Comparison of ENCODE assay signal across 18 cellular contexts in the genomic region with DNA sequence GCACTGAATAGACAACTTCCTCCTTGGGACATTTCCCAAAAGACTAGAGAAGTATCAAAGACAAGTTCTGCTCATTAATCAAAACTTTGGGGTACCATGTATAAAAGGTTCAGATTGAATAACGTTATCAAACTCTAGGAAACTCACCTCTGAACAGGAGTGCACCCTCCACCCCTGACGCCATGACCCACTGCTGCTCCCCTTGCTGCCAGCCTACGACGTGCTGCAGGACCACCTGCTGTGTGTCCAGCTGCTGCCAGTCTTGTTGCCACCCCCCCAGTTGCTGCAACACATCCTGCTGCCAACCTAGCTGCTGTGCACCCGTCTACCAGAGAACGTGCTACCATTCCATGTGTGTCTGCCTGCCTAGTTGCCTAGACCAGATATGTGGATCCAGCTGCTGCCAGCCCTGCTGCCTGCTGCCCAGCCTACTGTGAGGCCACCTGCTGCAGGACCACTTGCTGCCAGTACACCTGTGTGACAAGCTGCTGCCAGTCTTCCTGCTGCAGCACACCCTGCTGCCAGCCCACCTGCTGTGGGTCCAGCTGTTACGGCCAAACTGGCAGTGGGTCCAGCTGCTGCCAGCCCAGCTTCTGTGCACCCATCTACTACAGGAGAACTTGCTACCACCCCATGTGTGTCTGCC. TPM values are rescaled to one million over a fixed set of nuclear protein-coding genes. Genes with fewer than 3 reads are reported as not detected.
DNase-seq lines count a peak whose midpoint lies in the region; ATAC-seq, FAIRE-seq and TF ChIP-seq lines count a peak whose summit lies in the region.
"Had no signal": no experiment of that assay in that cellular context is flagged by ENCODE, and none has a peak within 500 bp of the region (broad histone marks: within the 10 kb centered on the region; RNA-seq: fewer than 3 reads in every experiment).

No MANE protein-coding gene starts in this region.

- ATAC-seq in A549 (peak; percentile 82 to 84), HG03442 (IDR thresholded peaks at IDR 0.05; ENCODE audit: unreplicated experiment) (no peak), gastrocnemius medialis (no peak)

- TF ChIP-seq POLR2A in A549 (IDR thresholded peaks at IDR 0.05; ENCODE audit: low read length), result no peak
- no peak for TF ChIP-seq POLR2A in gastrocnemius medialis (IDR thresholded peaks at IDR 0.05)

- H3K4me1 Mint-ChIP-seq in activated CD4-positive, alpha-beta T cell treated with anti-CD3 and anti-CD28 coated beads, Interleukin-2, amount 10 ng/mL, durations not matched to agents 7 days and 5 days, result no peaks in the 10 kb centered on the region

- H3K9me3 ChIP-seq in A549, result 0 out of 3 replicates have a peak, but pooled peaks cover 6% of the 10 kb centered on the region
- no peaks in the 10 kb centered on the region for H3K9me3 ChIP-seq in gastrocnemius medialis

- WGBS in A549 (ENCODE audit: missing lambda C conversion rate), result 15% methylated on average over 7 of the region's 7 CpGs

- POLR2A ChIA-PET in A549 (lab: Yijun Ruan, JAX), result no interaction called here
- POLR2A ChIA-PET in activated CD4-positive, alpha-beta T cell treated with anti-CD3 and anti-CD28 coated beads, Interleukin-2, amount 10 ng/mL, durations not matched to agents 7 days and 5 days (lab: Charles Lee), result no interaction called here

- TF ChIP-seq EP300 in A549 (IDR thresholded peaks at IDR 0.05), result no peak

- no peak overlapping the region for H3K4me3 ChIP-seq in A549
- H3K4me3 ChIP-seq in gastrocnemius medialis, result no peak overlapping the region

- H3K4me3 Mint-ChIP-seq in activated CD4-positive, alpha-beta T cell treated with anti-CD3 and anti-CD28 coated beads, Interleukin-2, amount 10 ng/mL, durations not matched to agents 7 days and 5 days, result no peak overlapping the region
- H3K4me3 Mint-ChIP-seq: T-helper 1 cell treated with Interleukin-12 subunit alpha and Interleukin-12 subunit beta and Interleukin-4 antibody, amounts not matched to agents 30 μg/mL and 1 μg/mL, for 36 hours had no signal

- peaks cover 0 to 5% (median 4%) of the 10 kb centered on the region in 3 donors for H3K27me3 ChIP-seq in gastrocnemius medialis

- H3K27me3 Mint-ChIP-seq in activated CD4-positive, alpha-beta T cell treated with anti-CD3 and anti-CD28 coated beads, Interleukin-2, amount 10 ng/mL, durations not matched to agents 7 days and 5 days, result peaks cover 31% of the 10 kb centered on the region

- DNase-seq in A549 (ENCODE audit: low read depth in 1 of 2, low spot score in 1 of 2), result peak; percentile 18 to 57
- DNase-seq in DMS 273 treated with DMSO at 0.1 percent for 48 hours (lab: John Stamatoyannopoulos, UW), result peak; percentile 29
- peak; percentile 1 for DNase-seq in NCI-H1417 treated with DMSO at 0.1 percent for 48 hours (lab: John Stamatoyannopoulos, UW)
- DNase-seq in RPMI8226, result peak; percentile 75
- DNase-seq in gastrocnemius medialis, result no peak
- no peak for DNase-seq in activated CD4-positive, alpha-beta T cell treated with anti-CD3 and anti-CD28 coated beads, Interleukin-2, amount 10 ng/mL, durations not matched to agents 7 days and 5 days
- DNase-seq in activated naive CD4-positive, alpha-beta T cell (lab: John Stamatoyannopoulos, UW), result no peak
- DNase-seq: activated CD4-positive, CD25-positive, alpha-beta regulatory T cell; activated effector memory CD4-positive, alpha-beta T cell treated with Interleukin-2 at 50 U/mL for 16 hours; hypothalamus; KG1; NCI-H1694; SIG-M5; stimulated activated CD4-positive, alpha-beta T cell treated with anti-CD3 and anti-CD28 coated beads, Interleukin-2, amount 100 ng/mL, for 24 hours had no signal

- no peaks in the 10 kb centered on the region for H3K9me3 Mint-ChIP-seq in activated CD4-positive, alpha-beta T cell treated with anti-CD3 and anti-CD28 coated beads, Interleukin-2, amount 10 ng/mL, durations not matched to agents 7 days and 5 days
- H3K9me3 Mint-ChIP-seq: T-helper 1 cell treated with Interleukin-12 subunit alpha and Interleukin-12 subunit beta and Interleukin-4 antibody, amounts not matched to agents 30 μg/mL and 1 μg/mL, for 36 hours had no signal

- no peaks in the 10 kb centered on the region for H3K36me3 Mint-ChIP-seq in activated CD4-positive, alpha-beta T cell treated with anti-CD3 and anti-CD28 coated beads, Interleukin-2, amount 10 ng/mL, durations not matched to agents 7 days and 5 days (ENCODE audit: low read depth)

- intact Hi-C loops in gastrocnemius medialis (cut with DNase I; ENCODE audit: low total_unique reads), result no loop called here

- no peak for FAIRE-seq in A549 (lab: Jason Lieb, UNC)
- FAIRE-seq: endometrium had no signal

- TF ChIP-seq RAD21 in A549 (conservative IDR thresholded peaks at IDR 0.05 in 1 of 2, IDR thresholded peaks at IDR 0.05 in 1 of 2), result no peak

- H3K27ac Mint-ChIP-seq in activated CD4-positive, alpha-beta T cell treated with anti-CD3 and anti-CD28 coated beads, Interleukin-2, amount 10 ng/mL, durations not matched to agents 7 days and 5 days, result no peak overlapping the region
- H3K27ac Mint-ChIP-seq: T-helper 1 cell treated with Interleukin-12 subunit alpha and Interleukin-12 subunit beta and Interleukin-4 antibody, amounts not matched to agents 30 μg/mL and 1 μg/mL, for 36 hours had no signal

- TF ChIP-seq CTCF in A549 (IDR thresholded peaks at IDR 0.05) (no peak), gastrocnemius medialis (IDR thresholded peaks at IDR 0.05 in 4 of 5, conservative IDR thresholded peaks at IDR 0.05 in 1 of 5) (no peak)

- CTCF ChIA-PET in A549 (lab: Yijun Ruan, JAX), result interaction anchor here (0.9 to 2.0 kb wide), 5 partner anchors 13 to 450 kb away, joined by 3 to 7 read pairs (median 3); no protein-coding TSS in a partner anchor
- CTCF ChIA-PET in activated CD4-positive, alpha-beta T cell treated with anti-CD3 and anti-CD28 coated beads, Interleukin-2, amount 10 ng/mL, durations not matched to agents 7 days and 5 days (lab: Charles Lee), result no interaction called here

- in situ Hi-C loops in gastrocnemius medialis (cut with MboI; ENCODE audit: low sequenced_read_pairs in 4 of 4), result no loop called here

- peak overlapping the region; percentile 62 for H3K4me2 ChIP-seq in A549

- H3K4me1 ChIP-seq in A549 (peaks cover 24% of the 10 kb centered on the region), gastrocnemius medialis (no peaks in the 10 kb centered on the region)

- H3K27ac ChIP-seq in A549 (peak overlapping the region; percentile 62 to 78), gastrocnemius medialis (no peak overlapping the region)

- no peaks in the 10 kb centered on the region for H3K36me3 ChIP-seq in gastrocnemius medialis

TF ChIP-seq in A549, 52 proteins besides CTCF, POLR2A, EP300 and RAD21 (continues in another document):
- TF ChIP-seq FOSB (CRISPR knock-in tag; IDR thresholded peaks at IDR 0.05) (no peak), JUN (IDR thresholded peaks at IDR 0.05) (no peak), PHF8 (IDR thresholded peaks at IDR 0.05; ENCODE audit: borderline replicate concordance, low read depth) (no peak)
- TF ChIP-seq, protein P1, sequence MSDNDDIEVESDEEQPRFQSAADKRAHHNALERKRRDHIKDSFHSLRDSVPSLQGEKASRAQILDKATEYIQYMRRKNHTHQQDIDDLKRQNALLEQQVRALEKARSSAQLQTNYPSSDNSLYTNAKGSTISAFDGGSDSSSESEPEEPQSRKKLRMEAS (IDR thresholded peaks at IDR 0.05), result no peak

RNA-seq across cellular contexts. Expression of a gene that starts 13.8 kb away (rescaled TPM):
- polyA plus RNA-seq in A549 (2011; rRNA removed), result not detected in 2 replicates
- not detected in 2 replicates for polyA plus RNA-seq in A549 (2012; cell fraction: cytosol; rRNA removed)
- not detected in 2 replicates for polyA plus RNA-seq in A549 (2012; cell fraction: nucleus; rRNA removed)
- polyA plus RNA-seq in A549 (2017; fragmentation: RNase III; extraction: RNeasy Plus Mini Kit Qiagen cat#74134 plus additional on column Dnase treatment), result not detected in 3 replicates
- not detected in 2 replicates for polyA minus RNA-seq in A549 (2011; rRNA and poly(A)+ RNA removed)
- not detected for total RNA-seq in gastrocnemius medialis
- not detected for total RNA-seq in activated CD4-positive, alpha-beta T cell treated with anti-CD3 and anti-CD28 coated beads, Interleukin-2, amount 10 ng/mL, durations not matched to agents 7 days and 5 days
- total RNA-seq: temporal lobe had no signal

RNA-seq across cellular contexts. Expression of a gene that starts 19.6 kb away (rescaled TPM):
- not detected in 2 replicates for polyA plus RNA-seq in A549 (2011; rRNA removed)
- not detected in 2 replicates for polyA plus RNA-seq in A549 (2012; cell fraction: cytosol; rRNA removed)
- not detected in 2 replicates for polyA plus RNA-seq in A549 (2012; cell fraction: nucleus; rRNA removed)
- not detected in 3 replicates for polyA plus RNA-seq in A549 (2017; fragmentation: RNase III; extraction: RNeasy Plus Mini Kit Qiagen cat#74134 plus additional on column Dnase treatment)
- not detected in 2 replicates for polyA minus RNA-seq in A549 (2011; rRNA and poly(A)+ RNA removed)
- total RNA-seq in gastrocnemius medialis, result not detected
- not detected for total RNA-seq in activated CD4-positive, alpha-beta T cell treated with anti-CD3 and anti-CD28 coated beads, Interleukin-2, amount 10 ng/mL, durations not matched to agents 7 days and 5 days
- total RNA-seq: temporal lobe had no signal

RNA-seq across cellular contexts. Expression of a gene that starts 23.0 kb away (rescaled TPM):
- not detected in 2 replicates for polyA plus RNA-seq in A549 (2011; rRNA removed)
- not detected in 2 replicates for polyA plus RNA-seq in A549 (2012; cell fraction: cytosol; rRNA removed)
- polyA plus RNA-seq in A549 (2012; cell fraction: nucleus; rRNA removed), result not detected in 2 replicates
- not detected in 3 replicates for polyA plus RNA-seq in A549 (2017; fragmentation: RNase III; extraction: RNeasy Plus Mini Kit Qiagen cat#74134 plus additional on column Dnase treatment)
- polyA minus RNA-seq in A549 (2011; rRNA and poly(A)+ RNA removed), result not detected in 2 replicates
- not detected for total RNA-seq in gastrocnemius medialis
- total RNA-seq in activated CD4-positive, alpha-beta T cell treated with anti-CD3 and anti-CD28 coated beads, Interleukin-2, amount 10 ng/mL, durations not matched to agents 7 days and 5 days, result not detected
- total RNA-seq: temporal lobe had no signal

RNA-seq across cellular contexts. Expression of a gene that starts 25.2 kb away (rescaled TPM):
- polyA plus RNA-seq in A549 (2011; rRNA removed), result not detected in 2 replicates
- not detected in 2 replicates for polyA plus RNA-seq in A549 (2012; cell fraction: cytosol; rRNA removed)
- polyA plus RNA-seq in A549 (2012; cell fraction: nucleus; rRNA removed), result not detected in 2 replicates
- not detected in 3 replicates for polyA plus RNA-seq in A549 (2017; fragmentation: RNase III; extraction: RNeasy Plus Mini Kit Qiagen cat#74134 plus additional on column Dnase treatment)
- polyA minus RNA-seq in A549 (2011; rRNA and poly(A)+ RNA removed), result not detected in 2 replicates
- not detected for total RNA-seq in gastrocnemius medialis
- not detected for total RNA-seq in activated CD4-positive, alpha-beta T cell treated with anti-CD3 and anti-CD28 coated beads, Interleukin-2, amount 10 ng/mL, durations not matched to agents 7 days and 5 days
- total RNA-seq: temporal lobe had no signal

RNA-seq across cellular contexts. Expression of a gene that starts 27.9 kb away (rescaled TPM):
- polyA plus RNA-seq in A549 (2011; rRNA removed), result 0.32 TPM in 2 replicates
- 0.61 and 0.65 TPM in 2 replicates for polyA plus RNA-seq in A549 (2012; cell fraction: cytosol; rRNA removed)
- polyA plus RNA-seq in A549 (2012; cell fraction: nucleus; rRNA removed), result 0.78 and 1.1 TPM in 2 replicates
- polyA plus RNA-seq in A549 (2017; fragmentation: RNase III; extraction: RNeasy Plus Mini Kit Qiagen cat#74134 plus additional on column Dnase treatment), result 0.12 TPM in 2 of 3 replicates, not detected in the other
- 1.2 TPM in 1 of 2 replicates, not detected in the other for polyA minus RNA-seq in A549 (2011; rRNA and poly(A)+ RNA removed)
- not detected for total RNA-seq in gastrocnemius medialis
- total RNA-seq in activated CD4-positive, alpha-beta T cell treated with anti-CD3 and anti-CD28 coated beads, Interleukin-2, amount 10 ng/mL, durations not matched to agents 7 days and 5 days, result not detected
- total RNA-seq: temporal lobe had no signal

Comparison
In these comparisons a context has a peak if more than half of its experiments do, and no peak if none do; other contexts are left out.
1. ATAC-seq: peak in A549 (2 of 2); none in HG03442 (single experiment) and gastrocnemius medialis (0 of 2).
2. DNase-seq: peak in A549 (2 of 2), DMS 273 treated with DMSO at 0.1 percent for 48 hours (single experiment), NCI-H1417 treated with DMSO at 0.1 percent for 48 hours (single experiment) and RPMI8226 (single experiment); none in gastrocnemius medialis (0 of 2), activated CD4-positive, alpha-beta T cell treated with anti-CD3 and anti-CD28 coated beads, Interleukin-2, amount 10 ng/mL, durations not matched to agents 7 days and 5 days (single experiment) and activated naive CD4-positive, alpha-beta T cell (0 of 4).
3. H3K27ac ChIP-seq: peak in A549 (2 of 2); none in gastrocnemius medialis (0 of 4).